7 cellular contexts compared by ENCODE assay signal in genomic region chr15:62420371-62420770, GRCh38. TPM values are rescaled to one million over a fixed set of nuclear protein-coding genes. Genes with fewer than 3 reads are reported as not detected.
DNase-seq lines count a peak whose midpoint lies in the region; ATAC-seq and TF ChIP-seq lines count a peak whose summit lies in the region.
"Not testable (repeated sequence)": the region's sequence is repeated elsewhere in the genome, so short reads cannot be mapped to it uniquely, and the experiment has no call there.

No MANE protein-coding gene starts in this region.

- not testable (repeated sequence) for H3K36me3 ChIP-seq in IMR-90 (ENCODE audit: control insufficient read depth, insufficient read depth, low read length); hepatocyte (replicated peaks; ENCODE audit: insufficient read depth, low read depth); smooth muscle cell (ENCODE audit: low read depth)

- H3K79me2 ChIP-seq in hepatocyte = peaks cover 29% of the 10 kb centered on the region
- H3K79me2 ChIP-seq in smooth muscle cell (ENCODE audit: low read depth) = peaks cover 19% of the 10 kb centered on the region

- not testable (repeated sequence) for H3K4me3 ChIP-seq in IMR-90 (ENCODE audit: insufficient read depth, low read depth, low read length); hepatocyte; smooth muscle cell

- not testable (repeated sequence) for H2AFZ ChIP-seq in IMR-90 (replicated peaks; ENCODE audit: low read length, poor library complexity); hepatocyte; smooth muscle cell (ENCODE audit: low read depth)

- H4K20me1 ChIP-seq in IMR-90 (ENCODE audit: insufficient read depth, low read length); hepatocyte (ENCODE audit: insufficient read depth, poor library complexity, severe bottlenecking); smooth muscle cell (ENCODE audit: low read depth): not testable (repeated sequence)

- not testable (repeated sequence) for H2BK15ac ChIP-seq in IMR-90 (ENCODE audit: low read depth, low read length)

- POLR2A ChIA-PET in IMR-90 (lab: Charles Lee; ENCODE audit: unreplicated experiment) = not testable (repeated sequence)

- H3K27ac ChIP-seq in IMR-90 (ENCODE audit: insufficient read depth, low read length) = peak overlapping the region; percentile 34; the same call in 1 of the 2 replicates
- H3K27ac ChIP-seq in hepatocyte = peak overlapping the region; percentile 56
- peak overlapping the region; percentile 22 for H3K27ac ChIP-seq in smooth muscle cell (ENCODE audit: low read depth)

- H3K18ac ChIP-seq in IMR-90 (ENCODE audit: low read depth, low read length) = not testable (repeated sequence)

- not testable (repeated sequence) for H3K36me3 Mint-ChIP-seq in chondrocyte (ENCODE audit: low read depth); nephron (ENCODE audit: low read depth)

- CTCF ChIA-PET in IMR-90 (lab: Yijun Ruan, JAX) = not testable (repeated sequence)

- dilution Hi-C loops in IMR-90 (cut with HindIII; ENCODE audit: low sequenced_read_pairs, unreplicated experiment) = not testable (repeated sequence)

- not testable (repeated sequence) for H2BK5ac ChIP-seq in IMR-90 (ENCODE audit: low read depth, low read length, poor library complexity, severe bottlenecking)

- H3K4ac ChIP-seq in IMR-90 (ENCODE audit: low read depth, low read length) = not testable (repeated sequence)

- not testable (repeated sequence) for H3K9ac ChIP-seq in IMR-90 (ENCODE audit: low read depth, low read length); smooth muscle cell (ENCODE audit: low read depth)

- peaks cover 10% of the 10 kb centered on the region for H3K4me1 Mint-ChIP-seq in chondrocyte (ENCODE audit: low read depth)
- H3K4me1 Mint-ChIP-seq in nephron = peaks cover 39% of the 10 kb centered on the region

- H4K8ac ChIP-seq in IMR-90 (ENCODE audit: low read depth in 2 of 2, low read length in 2 of 2) = not testable (repeated sequence)

- not testable (repeated sequence) for H3K9me2 ChIP-seq in hepatocyte (replicated peaks; ENCODE audit: insufficient read depth)

- not testable (repeated sequence) for H3K56ac ChIP-seq in IMR-90 (ENCODE audit: extremely low read depth, insufficient read depth, low read length)

- H3K9me3 Mint-ChIP-seq in chondrocyte (ENCODE audit: low read depth); nephron: not testable (repeated sequence)

- no CpG with 5 or more reads among the region's 6 CpGs for WGBS in IMR-90 (ENCODE audit: extremely low coverage in 2 of 2, insufficient read length in 1 of 2), 2 experiments
- WGBS in hepatocyte (ENCODE audit: low lambda C conversion rate, missing lambda C conversion rate) = 66% methylated on average over 6 of the region's 6 CpGs
- WGBS in smooth muscle cell (ENCODE audit: low lambda C conversion rate) = 75% methylated on average over 6 of the region's 6 CpGs

- H3K79me1 ChIP-seq in IMR-90 (ENCODE audit: low read depth in 1 of 2, low read length in 2 of 2) = peaks cover 18 to 19% of the 10 kb centered on the region in 2 experiments

- peak overlapping the region; percentile 45 for H3K27ac Mint-ChIP-seq in chondrocyte (ENCODE audit: unreplicated experiment)
- peak overlapping the region; percentile 89 to 94 (median 92) for H3K27ac Mint-ChIP-seq in nephron

- BruUV-seq in IMR-90 (replicated peaks; lab: Mats Ljungman, UMichigan) = not testable (repeated sequence)

- H2AK9ac ChIP-seq in IMR-90 (replicated peaks; ENCODE audit: low read depth, low read length, poor library complexity) = not testable (repeated sequence)

- not testable (repeated sequence) for H3K4me3 Mint-ChIP-seq in chondrocyte (ENCODE audit: unreplicated experiment); nephron

- not testable (repeated sequence) for H2AK5ac ChIP-seq in IMR-90 (ENCODE audit: low read depth, low read length)

- not testable (repeated sequence) for H3K9me3 ChIP-seq in IMR-90 (ENCODE audit: control insufficient read depth, insufficient read depth, low read length); hepatocyte (ENCODE audit: low read depth); smooth muscle cell (replicated peaks; ENCODE audit: low read depth)

- H3K4me2 ChIP-seq in IMR-90 (ENCODE audit: low read depth, low read length); smooth muscle cell: not testable (repeated sequence)
- H3K4me2 ChIP-seq in hepatocyte = peak overlapping the region; percentile 32

- not testable (repeated sequence) for TF ChIP-seq RAD21 in IMR-90 (IDR thresholded peaks at IDR 0.05; ENCODE audit: low read length)

- H2BK20ac ChIP-seq in IMR-90 (ENCODE audit: low read depth, low read length) = not testable (repeated sequence)

- not testable (repeated sequence) for H4K91ac ChIP-seq in IMR-90 (ENCODE audit: insufficient read depth, low read depth, low read length)

- not testable (repeated sequence) for H3K27me3 ChIP-seq in IMR-90 (ENCODE audit: control insufficient read depth, insufficient read depth, low read length); hepatocyte; smooth muscle cell (ENCODE audit: low read depth)

- DNase-seq in ACHN = peak; percentile 75
- DNase-seq in IMR-90; chondrocyte (ENCODE audit: low spot score); hepatocyte (ENCODE audit: low spot score); smooth muscle cell (lab: John Stamatoyannopoulos, UW; ENCODE audit: unreplicated experiment): not testable (repeated sequence)
- DNase-seq in left kidney (ENCODE audit: low read depth, low spot score) = peak; percentile 72

- in situ Hi-C loops in ACHN (cut with HindIII; ENCODE audit: low pct_ligation_motif_present, low pct_unique_long_range_greater_than_20kb, low sequenced_read_pairs); IMR-90 (cut with MboI; ENCODE audit: low sequenced_read_pairs): not testable (repeated sequence)

- H3K27me3 Mint-ChIP-seq in chondrocyte (ENCODE audit: low read depth); nephron (ENCODE audit: low read depth): not testable (repeated sequence)

- H3K23ac ChIP-seq in IMR-90 (ENCODE audit: low read depth, low read length) = not testable (repeated sequence)

- intact Hi-C loops in IMR-90 (cut with micrococcal nuclease) = not testable (repeated sequence)

- H3F3A ChIP-seq in smooth muscle cell (ENCODE audit: low read depth) = peaks cover 11% of the 10 kb centered on the region

- TF ChIP-seq POLR2A in IMR-90 (IDR thresholded peaks at IDR 0.05; ENCODE audit: low read depth, low read length) = not testable (repeated sequence)

- H3K14ac ChIP-seq in IMR-90 (replicated peaks; ENCODE audit: low read depth, low read length) = not testable (repeated sequence)

- not testable (repeated sequence) for H3K4me1 ChIP-seq in IMR-90 (ENCODE audit: control insufficient read depth, insufficient read depth, low read length); smooth muscle cell (ENCODE audit: low read depth)
- peaks cover 22% of the 10 kb centered on the region for H3K4me1 ChIP-seq in hepatocyte (ENCODE audit: insufficient read depth)

- peaks cover 17% of the 10 kb centered on the region for H3K9me1 ChIP-seq in IMR-90 (ENCODE audit: insufficient read depth, low read length)

- not testable (repeated sequence) for ATAC-seq in IMR-90 (ENCODE audit: low read depth)

- H2BK120ac ChIP-seq in IMR-90 (ENCODE audit: low read depth, low read length) = not testable (repeated sequence)

- not testable (repeated sequence) for TF ChIP-seq CTCF in IMR-90 (conservative IDR thresholded peaks at IDR 0.05; ENCODE audit: low read depth, low read length); chondrocyte (IDR thresholded peaks at IDR 0.05); hepatocyte (IDR thresholded peaks at IDR 0.05; ENCODE audit: poor library complexity); nephron (IDR thresholded peaks at IDR 0.05; ENCODE audit: unreplicated experiment in 3 of 3); smooth muscle cell (IDR thresholded peaks at IDR 0.05; ENCODE audit: borderline replicate concordance, insufficient read depth, poor library complexity, severe bottlenecking)

- H4K5ac ChIP-seq in IMR-90 (ENCODE audit: low read depth, low read length) = not testable (repeated sequence)

RNA-seq across cellular contexts. Expression of gene TLN2, which starts 30.0 kb away (rescaled TPM):
- total RNA-seq in IMR-90 (2012; rRNA removed) (15.6 and 16.1 TPM in 2 replicates), chondrocyte (11.2 to 17.3 TPM (median 11.8 TPM) in 3 replicates), hepatocyte (16.2 and 19.8 TPM in 2 replicates), smooth muscle cell (13.0 and 15.8 TPM in 2 replicates)
- polyA plus RNA-seq in IMR-90 (2012; rRNA removed) (5.6 and 5.9 TPM in 2 replicates), hepatocyte (11.1 and 14.5 TPM in 2 replicates), smooth muscle cell (8.1 and 10.4 TPM in 2 replicates)
- polyA plus RNA-seq in IMR-90 (2012; cell fraction: cytosol; rRNA removed) = 4.3 and 4.4 TPM in 2 replicates
- 9.0 and 9.6 TPM in 2 replicates for polyA plus RNA-seq in IMR-90 (2012; cell fraction: nucleus; rRNA removed; ENCODE audit: low replicate concordance)
